In the genomic region with DNA sequence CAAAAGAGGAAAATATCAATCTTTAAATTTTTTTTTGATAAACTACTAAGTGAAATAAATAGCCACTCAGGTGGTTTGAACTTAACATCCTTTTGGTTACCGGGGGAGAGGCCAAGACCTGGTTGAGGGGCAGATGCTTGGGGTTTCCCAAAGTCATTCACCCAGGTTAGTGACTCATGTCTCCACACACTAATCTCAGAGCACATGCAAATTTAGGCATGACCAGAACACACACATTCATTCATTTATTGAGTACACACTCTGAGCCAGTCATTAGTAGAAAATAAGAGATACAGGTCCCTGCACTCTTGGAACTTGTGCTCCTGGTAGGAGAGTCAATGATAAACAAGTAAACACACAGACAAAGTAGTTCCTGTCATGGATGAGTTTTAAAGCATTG, we compare ENCODE assay signal across 1 cellular context.
TF ChIP-seq lines count a peak whose summit lies in the region.

No MANE protein-coding gene starts in this region.

TF ChIP-seq in GM12878, 131 proteins besides CTCF, POLR2A, EP300 and RAD21 (continued from another document):
- TF ChIP-seq, protein P1, sequence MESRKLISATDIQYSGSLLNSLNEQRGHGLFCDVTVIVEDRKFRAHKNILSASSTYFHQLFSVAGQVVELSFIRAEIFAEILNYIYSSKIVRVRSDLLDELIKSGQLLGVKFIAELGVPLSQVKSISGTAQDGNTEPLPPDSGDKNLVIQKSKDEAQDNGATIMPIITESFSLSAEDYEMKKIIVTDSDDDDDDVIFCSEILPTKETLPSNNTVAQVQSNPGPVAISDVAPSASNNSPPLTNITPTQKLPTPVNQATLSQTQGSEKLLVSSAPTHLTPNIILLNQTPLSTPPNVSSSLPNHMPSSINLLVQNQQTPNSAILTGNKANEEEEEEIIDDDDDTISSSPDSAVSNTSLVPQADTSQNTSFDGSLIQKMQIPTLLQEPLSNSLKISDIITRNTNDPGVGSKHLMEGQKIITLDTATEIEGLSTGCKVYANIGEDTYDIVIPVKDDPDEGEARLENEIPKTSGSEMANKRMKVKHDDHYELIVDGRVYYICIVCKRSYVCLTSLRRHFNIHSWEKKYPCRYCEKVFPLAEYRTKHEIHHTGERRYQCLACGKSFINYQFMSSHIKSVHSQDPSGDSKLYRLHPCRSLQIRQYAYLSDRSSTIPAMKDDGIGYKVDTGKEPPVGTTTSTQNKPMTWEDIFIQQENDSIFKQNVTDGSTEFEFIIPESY (IDR thresholded peaks at IDR 0.05): no peak
- TF ChIP-seq ETV6 (conservative IDR thresholded peaks at IDR 0.05 in 1 of 2, IDR thresholded peaks at IDR 0.05 in 1 of 2; ENCODE audit: borderline replicate concordance in 1 of 2, low read depth in 1 of 2): peak in 1 of 2 experiments; percentile 25; a peak in 1 of 4 replicates
- no peak for TF ChIP-seq CBX3 (IDR thresholded peaks at IDR 0.05; ENCODE audit: borderline replicate concordance, low read depth)
- no peak for TF ChIP-seq RB1 (IDR thresholded peaks at IDR 0.05; ENCODE audit: borderline replicate concordance)
- TF ChIP-seq CREB1 (IDR thresholded peaks at IDR 0.05; ENCODE audit: low read depth): peak; percentile 69
- TF ChIP-seq BACH1 (IDR thresholded peaks at IDR 0.05; ENCODE audit: borderline replicate concordance): no peak; the same call in 1 of the 2 replicates
- no peak for TF ChIP-seq YBX1 (IDR thresholded peaks at IDR 0.05)
- TF ChIP-seq, protein P2, sequence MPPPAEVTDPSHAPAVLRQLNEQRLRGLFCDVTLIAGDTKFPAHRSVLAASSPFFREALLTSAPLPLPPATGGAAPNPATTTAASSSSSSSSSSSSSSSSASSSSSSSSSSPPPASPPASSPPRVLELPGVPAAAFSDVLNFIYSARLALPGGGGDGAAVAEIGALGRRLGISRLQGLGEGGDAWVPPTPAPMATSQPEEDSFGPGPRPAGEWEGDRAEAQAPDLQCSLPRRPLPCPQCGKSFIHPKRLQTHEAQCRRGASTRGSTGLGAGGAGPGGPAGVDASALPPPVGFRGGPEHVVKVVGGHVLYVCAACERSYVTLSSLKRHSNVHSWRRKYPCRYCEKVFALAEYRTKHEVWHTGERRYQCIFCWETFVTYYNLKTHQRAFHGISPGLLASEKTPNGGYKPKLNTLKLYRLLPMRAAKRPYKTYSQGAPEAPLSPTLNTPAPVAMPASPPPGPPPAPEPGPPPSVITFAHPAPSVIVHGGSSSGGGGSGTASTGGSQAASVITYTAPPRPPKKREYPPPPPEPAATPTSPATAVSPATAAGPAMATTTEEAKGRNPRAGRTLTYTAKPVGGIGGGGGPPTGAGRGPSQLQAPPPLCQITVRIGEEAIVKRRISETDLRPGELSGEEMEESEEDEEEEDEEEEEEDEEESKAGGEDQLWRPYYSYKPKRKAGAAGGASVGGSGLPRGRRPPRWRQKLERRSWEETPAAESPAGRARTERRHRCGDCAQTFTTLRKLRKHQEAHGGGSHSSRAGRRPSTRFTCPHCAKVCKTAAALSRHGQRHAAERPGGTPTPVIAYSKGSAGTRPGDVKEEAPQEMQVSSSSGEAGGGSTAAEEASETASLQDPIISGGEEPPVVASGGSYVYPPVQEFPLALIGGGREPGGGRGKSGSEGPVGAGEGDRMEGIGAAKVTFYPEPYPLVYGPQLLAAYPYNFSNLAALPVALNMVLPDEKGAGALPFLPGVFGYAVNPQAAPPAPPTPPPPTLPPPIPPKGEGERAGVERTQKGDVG (CRISPR knock-in tag; IDR thresholded peaks at IDR 0.05): no peak
- peak; percentile 75 for TF ChIP-seq ATF7 (IDR thresholded peaks at IDR 0.05; ENCODE audit: low read depth)
